Comparison of ENCODE assay signal across 8 cellular contexts in genomic region chr12:95473440-95473946, GRCh38. TPM values are rescaled to one million over a fixed set of nuclear protein-coding genes. Genes with fewer than 3 reads are reported as not detected.
A peak's percentile ranks its signal among the peaks of the same experiment; 100 is the strongest.
DNase-seq lines count a peak whose midpoint lies in the region; ATAC-seq and TF ChIP-seq lines count a peak whose summit lies in the region.

No MANE protein-coding gene starts in this region.

- intact Hi-C loops in Caco-2 (cut with micrococcal nuclease; ENCODE audit: unreplicated experiment) (no loop called here), ascending aorta (cut with DNase I) (loop anchor here (1.0 to 10.0 kb wide), 5 partner anchors 56 to 359 kb away; partner anchors contain the start of genes FGD6 and VEZT)

- H3K9ac ChIP-seq in OCI-LY1 (ENCODE audit: low read length): peak overlapping the region; percentile 94

- H3K36me3 Mint-ChIP-seq in Caco-2 (ENCODE audit: insufficient read depth, unreplicated experiment): peaks cover 45% of the 10 kb centered on the region

- H3K9me3 ChIP-seq in Caco-2: no peaks in the 10 kb centered on the region
- H3K9me3 ChIP-seq in OCI-LY1 (ENCODE audit: low read length): no peaks in the 10 kb centered on the region
- no peaks in the 10 kb centered on the region for H3K9me3 ChIP-seq in ascending aorta

- H3K27ac ChIP-seq in OCI-LY1 (ENCODE audit: low read depth, low read length, poor library complexity, severe bottlenecking): peak overlapping the region; percentile 60
- peak overlapping the region; percentile 94 to 96 for H3K27ac ChIP-seq in ascending aorta

- TF ChIP-seq CTCF in Caco-2 (IDR thresholded peaks at IDR 0.05; ENCODE audit: insufficient read depth in 1 of 2, low read depth in 1 of 2, low read length in 1 of 2, severe bottlenecking in 1 of 2, unreplicated experiment in 1 of 2) (no peak), OCI-LY1 (IDR thresholded peaks at IDR 0.05; ENCODE audit: low read length) (no peak), ascending aorta (IDR thresholded peaks at IDR 0.05) (no peak), retinal pigment epithelial cell (conservative IDR thresholded peaks at IDR 0.05; ENCODE audit: low read depth, low read length) (no peak)

- H3K27ac Mint-ChIP-seq in Caco-2 (ENCODE audit: unreplicated experiment): peak overlapping the region; percentile 97

- no peaks in the 10 kb centered on the region for H3K27me3 ChIP-seq in Caco-2 (replicated peaks; ENCODE audit: control insufficient read depth, insufficient read depth, low read length)
- H3K27me3 ChIP-seq in OCI-LY1 (ENCODE audit: insufficient read depth, low read length): no peaks in the 10 kb centered on the region
- H3K27me3 ChIP-seq in ascending aorta: no peaks in the 10 kb centered on the region

- H3K9me2 ChIP-seq in OCI-LY1 (ENCODE audit: low read depth, low read length): no peaks in the 10 kb centered on the region

- H4K20me1 ChIP-seq in OCI-LY1 (ENCODE audit: insufficient read depth, low read length): no peaks in the 10 kb centered on the region

- H3K4me1 Mint-ChIP-seq in Caco-2 (ENCODE audit: low read depth, unreplicated experiment): peaks cover 22% of the 10 kb centered on the region

- DNase-seq in Caco-2 (peak; percentile 43 to 49), ascending aorta (ENCODE audit: low spot score in 2 of 2) (peak in 1 of 2 donors; percentile 69), hepatic stellate cell (ENCODE audit: low spot score) (peak; percentile 41), retinal pigment epithelial cell (ENCODE audit: low read depth) (no peak)

- H3K4me1 ChIP-seq in Caco-2 (peaks cover 13% of the 10 kb centered on the region), OCI-LY1 (ENCODE audit: insufficient read depth, low read length, severe bottlenecking) (peaks cover 22% of the 10 kb centered on the region), ascending aorta (peaks cover 3 to 19% of the 10 kb centered on the region in 2 donors)

- H3K27me3 Mint-ChIP-seq in Caco-2 (ENCODE audit: insufficient read depth, unreplicated experiment): no peaks in the 10 kb centered on the region

- no peaks in the 10 kb centered on the region for H3K9me3 Mint-ChIP-seq in Caco-2 (ENCODE audit: unreplicated experiment)

- peak overlapping the region; percentile 82; the same call in 1 of the 2 replicates for H2AFZ ChIP-seq in OCI-LY1 (ENCODE audit: low read length)

- peak overlapping the region; percentile 97 for H3K4me2 ChIP-seq in OCI-LY1 (ENCODE audit: low read length)

- H3K4me3 Mint-ChIP-seq in Caco-2 (ENCODE audit: unreplicated experiment): peak overlapping the region; percentile 93

- ATAC-seq in GM19351 (IDR thresholded peaks at IDR 0.05; ENCODE audit: unreplicated experiment) (peak; percentile 38), HG03378 (IDR thresholded peaks at IDR 0.05; ENCODE audit: unreplicated experiment) (peak; percentile 32), HG03457 (IDR thresholded peaks at IDR 0.05; ENCODE audit: unreplicated experiment) (no peak)

- POLR2A ChIA-PET in Caco-2 (lab: Charles Lee): interaction anchor here (0.6 to 1.5 kb wide), 10 partner anchors 9 to 401 kb away, joined by 3 to 28 read pairs (median 4); partner anchors contain the start of genes FGD6, NR2C1 and VEZT

- no peaks in the 10 kb centered on the region; the same call in 1 of the 2 replicates for H3K36me3 ChIP-seq in Caco-2 (ENCODE audit: control insufficient read depth, insufficient read depth, low read length)
- H3K36me3 ChIP-seq in OCI-LY1 (ENCODE audit: insufficient read depth, low read length): peaks cover 29% of the 10 kb centered on the region
- peaks cover 5 to 24% of the 10 kb centered on the region in 2 donors for H3K36me3 ChIP-seq in ascending aorta

- peaks cover 47% of the 10 kb centered on the region for H3K79me2 ChIP-seq in OCI-LY1 (ENCODE audit: insufficient read depth, low read length)

- BruUV-seq in Caco-2 (replicated peaks; lab: Mats Ljungman, UMichigan): TSS peak; percentile 97

- H3K4me3 ChIP-seq in Caco-2 (ENCODE audit: low read depth, low read length) (peak overlapping the region; percentile 99), OCI-LY1 (ENCODE audit: low read depth, low read length, poor library complexity, severe bottlenecking) (peak overlapping the region; percentile 92), ascending aorta (peak overlapping the region; percentile 72 to 97), retinal pigment epithelial cell (ENCODE audit: low read length) (peak overlapping the region; percentile 98)

- CTCF ChIA-PET in Caco-2 (lab: Charles Lee): interaction anchor here (0.6 to 1.1 kb wide), 5 partner anchors 27 to 113 kb away, joined by 3 to 10 read pairs (median 4); no protein-coding TSS in a partner anchor

- no peaks in the 10 kb centered on the region; the same call in 1 of the 2 replicates for H3F3A ChIP-seq in OCI-LY1 (ENCODE audit: insufficient read depth, low read length)

RNA-seq across cellular contexts. Expression of gene METAP2, which starts 0.5 kb away (rescaled TPM):
- total RNA-seq in Caco-2 (2022): 134 and 138 TPM in 2 replicates
- total RNA-seq in ascending aorta: 20.6 TPM
